In the genomic region with DNA sequence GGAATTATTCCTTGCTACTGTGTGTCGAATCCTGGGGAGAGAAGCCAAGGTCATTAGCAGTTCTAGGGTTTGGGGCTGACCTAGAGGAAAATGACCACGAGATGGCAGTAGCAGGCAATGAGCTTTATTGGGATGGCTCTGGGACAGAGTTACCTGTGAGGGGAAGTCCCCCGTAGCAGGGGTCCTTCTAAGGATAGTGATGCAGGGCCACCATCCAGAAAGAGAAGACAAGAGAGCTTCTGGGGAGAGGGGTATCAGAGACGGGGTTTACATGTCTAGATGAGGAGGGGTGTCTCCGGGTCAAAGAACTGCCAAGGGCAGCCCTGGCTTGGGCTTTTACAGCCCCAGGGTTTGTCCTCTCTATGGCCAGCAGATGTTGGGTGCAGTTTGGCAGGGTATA, we compare ENCODE assay signal across 8 cellular contexts. TPM values are rescaled to one million over a fixed set of nuclear protein-coding genes. Genes with fewer than 3 reads are reported as not detected.
DNase-seq lines count a peak whose midpoint lies in the region; ATAC-seq and TF ChIP-seq lines count a peak whose summit lies in the region.

No MANE protein-coding gene starts in this region.

- 14 to 50% methylated on average over 1 to 2 of the region's 5 CpGs for WGBS in gastroesophageal sphincter (ENCODE audit: low coverage in 1 of 2), 2 donors
- 17 to 24% (median 22%) methylated on average over 5 of the region's 5 CpGs for WGBS in ovary, 3 donors

- H3K4me1 ChIP-seq in HAP-1, result peaks cover 11% of the 10 kb centered on the region
- peaks cover 0 to 22% (median 0%) of the 10 kb centered on the region in 3 donors for H3K4me1 ChIP-seq in gastroesophageal sphincter
- H3K4me1 ChIP-seq in ovary (ENCODE audit: insufficient read depth), result no peaks in the 10 kb centered on the region

- no peak for TF ChIP-seq EP300 in gastroesophageal sphincter (IDR thresholded peaks at IDR 0.05)
- TF ChIP-seq EP300 in ovary (IDR thresholded peaks at IDR 0.05), result no peak

- TF ChIP-seq CTCF in BJ (IDR thresholded peaks at IDR 0.05; ENCODE audit: insufficient read depth, low read depth, low read length) (peak; percentile 76), gastroesophageal sphincter (IDR thresholded peaks at IDR 0.05) (peak; percentile 46 to 81 (median 68)), ovary (IDR thresholded peaks at IDR 0.05) (peak; percentile 73 to 80 (median 75))

- DNase-seq in BJ (ENCODE audit: low read depth) (no peak), HAP-1 (ENCODE audit: low spot score in 2 of 2) (peak; percentile 69 to 84), NCI-H510A treated with DMSO at 0.1 percent for 48 hours (lab: John Stamatoyannopoulos, UW) (peak; percentile 60), ovary (peak in 4 of 5 donors; percentile 65 to 75 (median 68)), activated gamma-delta T cell treated with Interleukin-2 at 50 U/mL for 16 hours (no peak)
- DNase-seq in activated CD8-positive, alpha-beta memory T cell treated with anti-CD3 and anti-CD28 coated beads, Interleukin-2, amount 50 U/mL, for 4 hours, result peak; percentile 49

- TF ChIP-seq POLR2A in gastroesophageal sphincter (IDR thresholded peaks at IDR 0.05) (no peak), ovary (IDR thresholded peaks at IDR 0.05) (no peak)

- peak; percentile 64 for ATAC-seq in gastroesophageal sphincter
- no peak for ATAC-seq in GM18498 (IDR thresholded peaks at IDR 0.05; ENCODE audit: unreplicated experiment)

- no peaks in the 10 kb centered on the region for H3K9me3 ChIP-seq in HAP-1
- H3K9me3 ChIP-seq in gastroesophageal sphincter, result no peaks in the 10 kb centered on the region
- H3K9me3 ChIP-seq in ovary, result no peaks in the 10 kb centered on the region

- in situ Hi-C loops in HAP-1 (cut with MboI; ENCODE audit: low sequenced_read_pairs), result loop anchor here (5.0 to 10.0 kb wide), 2 partner anchors 66 to 318 kb away; no protein-coding TSS in a partner anchor

- POLR2A ChIA-PET in BJ (lab: Charles Lee), result interaction anchor here (0.6 kb wide), 1 partner anchor 12 kb away, joined by 3 read pairs; the partner anchor contains the start of gene MYBBP1A

- H3K4me3 ChIP-seq in BJ (ENCODE audit: low read depth, low read length) (no peak overlapping the region), HAP-1 (no peak overlapping the region), gastroesophageal sphincter (no peak overlapping the region), ovary (no peak overlapping the region)

- no peaks in the 10 kb centered on the region for H3K36me3 ChIP-seq in BJ (ENCODE audit: control insufficient read depth, insufficient read depth, low read length)
- H3K36me3 ChIP-seq in HAP-1 (replicated peaks), result no peaks in the 10 kb centered on the region
- H3K36me3 ChIP-seq in gastroesophageal sphincter, result no peaks in the 10 kb centered on the region
- H3K36me3 ChIP-seq in ovary, result no peaks in the 10 kb centered on the region

- H3K27ac ChIP-seq in gastroesophageal sphincter, result no peak overlapping the region
- H3K27ac ChIP-seq in ovary, result no peak overlapping the region

- CTCF ChIA-PET in BJ (lab: Yijun Ruan, JAX), result interaction anchor here (0.7 to 6.7 kb wide), 32 partner anchors 10 to 334 kb away, joined by 3 to 122 read pairs (median 5); partner anchors contain the start of genes C17orf107, MYBBP1A and SMTNL2

- H3K27me3 ChIP-seq in BJ (ENCODE audit: control insufficient read depth, insufficient read depth, low read length), result peaks cover 9% of the 10 kb centered on the region
- 0 out of 2 replicates have a peak, but pooled peaks cover 5% of the 10 kb centered on the region for H3K27me3 ChIP-seq in HAP-1 (ENCODE audit: low read depth)
- no peaks in the 10 kb centered on the region for H3K27me3 ChIP-seq in gastroesophageal sphincter
- no peaks in the 10 kb centered on the region for H3K27me3 ChIP-seq in ovary

- intact Hi-C loops in ovary (cut with DNase I), result loop anchor here in 3 of 4 donors (2.0 to 5.0 kb wide), 2 partner anchors 58 to 61 kb away; no protein-coding TSS in a partner anchor

RNA-seq across cellular contexts. Expression of gene GGT6, which starts 6.4 kb away (rescaled TPM):
- polyA plus RNA-seq in BJ (2011; rRNA removed) (not detected in 2 replicates), ovary (under 1 TPM; 0.08 to 0.36 TPM)
- polyA minus RNA-seq in BJ (2011; rRNA and poly(A)+ RNA removed), result not detected in 2 replicates
- total RNA-seq in gastroesophageal sphincter (1 to 10 TPM in 1 of 4 donors, under 1 TPM in 2, not detected in 1; 0.27 to 5.9 (median 0.47) TPM), ovary (10 to 100 TPM in 1 of 7 donors, 1 to 10 TPM in 4, under 1 TPM in 2; 0.58 to 31.5 (median 1.5) TPM)

RNA-seq across cellular contexts. Expression of gene MYBBP1A, which starts 11.6 kb away (rescaled TPM):
- polyA plus RNA-seq in BJ (2011; rRNA removed), result 12.4 and 24.1 TPM in 2 replicates
- polyA minus RNA-seq in BJ (2011; rRNA and poly(A)+ RNA removed), result 22.6 and 24.7 TPM in 2 replicates
- 10 to 100 TPM; 19.1 to 46.4 (median 40.9) TPM for total RNA-seq in gastroesophageal sphincter
- total RNA-seq in ovary, result 10 to 100 TPM; 18.5 to 71.4 (median 46.4) TPM
- polyA plus RNA-seq in ovary, result 10 to 100 TPM; 12.7 to 24.3 TPM

RNA-seq across cellular contexts. Expression of gene SMTNL2, which starts 17.5 kb away (rescaled TPM):
- polyA plus RNA-seq in BJ (2011; rRNA removed) (not detected in 2 replicates), ovary (1 to 10 TPM; 4.7 to 4.8 TPM)
- not detected in 2 replicates for polyA minus RNA-seq in BJ (2011; rRNA and poly(A)+ RNA removed)
- total RNA-seq in gastroesophageal sphincter (1 to 10 TPM; 2.0 to 5.2 (median 3.7) TPM), ovary (10 to 100 TPM in 5 of 7 donors, 1 to 10 TPM in 2; 3.7 to 34.3 (median 17.8) TPM)

Comparison
In these comparisons a context has a peak if more than half of its experiments do, and no peak if none do; other contexts are left out.
1. DNase-seq: peak in HAP-1 (2 of 2), NCI-H510A treated with DMSO at 0.1 percent for 48 hours (single experiment), activated CD8-positive, alpha-beta memory T cell treated with anti-CD3 and anti-CD28 coated beads, Interleukin-2, amount 50 U/mL, for 4 hours (single experiment) and ovary (4 of 5); none in BJ (single experiment) and activated gamma-delta T cell treated with Interleukin-2 at 50 U/mL for 16 hours (single experiment).
2. Peak in every context shown above with its lines, with median percentiles within 50 percentile points of each other: CTCF ChIP-seq.